In the genomic region with DNA sequence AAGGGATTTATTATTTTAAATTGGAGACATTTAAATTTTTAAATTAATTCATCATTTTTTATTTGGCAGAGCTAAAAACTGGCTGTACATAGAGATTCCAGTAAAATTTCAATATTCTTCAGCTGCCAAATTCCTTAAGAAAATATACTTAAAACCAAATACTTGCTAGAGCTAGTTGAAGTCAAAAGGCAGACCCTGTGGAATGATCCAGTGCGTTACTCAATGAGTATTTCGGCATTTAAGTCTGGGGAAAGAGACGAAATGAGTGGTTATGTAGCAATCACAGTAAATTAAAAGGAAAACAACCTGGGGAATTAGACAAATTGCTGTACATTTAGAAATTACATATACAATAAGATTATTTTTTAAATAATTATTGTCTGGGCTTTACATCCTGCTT, we compare ENCODE assay signal across 21 cellular contexts.
"Had no signal": no experiment of that assay in that cellular context is flagged by ENCODE, and none has a peak within 500 bp of the region (broad histone marks: within the 10 kb centered on the region; RNA-seq: fewer than 3 reads in every experiment).

No MANE protein-coding gene starts in this region.

- H3K4me2 ChIP-seq: hepatocyte had no signal

- H3K36me3 ChIP-seq: colonic mucosa, esophagus squamous epithelium, gastroesophageal sphincter, heart left ventricle, left lung, lower lobe of right lung had no signal

- H3K27ac ChIP-seq: colonic mucosa, epithelial cell of prostate, esophagus squamous epithelium, foreskin keratinocyte, gastroesophageal sphincter, heart left ventricle, hepatocyte, left lung, lower lobe of right lung had no signal

- H3K79me2 ChIP-seq: hepatocyte had no signal

- H3K4me1 ChIP-seq: colonic mucosa, esophagus squamous epithelium, foreskin keratinocyte, gastroesophageal sphincter, heart left ventricle, left lung, lower lobe of right lung had no signal

- H3K27me3 ChIP-seq: colonic mucosa, esophagus squamous epithelium, foreskin keratinocyte, gastroesophageal sphincter, heart left ventricle, hepatocyte, left lung had no signal

- H2AFZ ChIP-seq: hepatocyte had no signal

- H3K9me3 ChIP-seq: colonic mucosa, esophagus squamous epithelium, gastroesophageal sphincter, heart left ventricle, left lung, lower lobe of right lung, mucosa of descending colon had no signal

- H3K4me3 ChIP-seq: colonic mucosa, esophagus squamous epithelium, gastroesophageal sphincter, heart left ventricle, hepatocyte, left lung, lower lobe of right lung, mucosa of descending colon had no signal

- DNase-seq: cerebellar nuclear complex; colonic mucosa; cortex of kidney; effector CD8-positive, alpha-beta T cell; effector memory CD8-positive, alpha-beta T cell; endodermal cell; erythroblast; esophagus squamous epithelium; foreskin keratinocyte; heart left ventricle; hypothalamus; immature natural killer cell; left cardiac atrium; left lung; left ventricle myocardium superior; lower lobe of right lung; mesenchymal stem cell; mucosa of descending colon had no signal
